In the genomic region with DNA sequence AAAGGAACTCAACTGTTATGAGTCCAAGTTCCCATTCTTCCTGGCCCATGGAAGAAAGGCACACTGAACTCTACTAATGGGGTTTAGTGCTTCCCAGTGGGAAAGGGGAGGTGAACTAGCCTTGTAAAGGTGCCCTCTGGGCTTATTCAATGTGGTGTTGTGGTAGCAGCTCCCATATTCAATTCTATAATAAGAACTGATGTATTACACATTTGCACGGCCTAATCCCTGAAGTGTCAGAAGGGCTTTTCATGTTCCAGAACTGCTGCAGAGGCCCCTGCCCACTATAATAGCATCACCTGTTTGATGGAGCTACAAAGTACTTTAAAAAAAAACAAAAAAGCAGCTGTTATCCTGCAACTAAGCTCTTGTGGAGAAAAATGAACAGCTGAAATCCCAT, we compare ENCODE assay signal across 38 cellular contexts. TPM values are rescaled to one million over a fixed set of nuclear protein-coding genes. Genes with fewer than 3 reads are reported as not detected.
"Had no signal": no experiment of that assay in that cellular context is flagged by ENCODE, and none has a peak within 500 bp of the region (broad histone marks: within the 10 kb centered on the region; RNA-seq: fewer than 3 reads in every experiment).

No MANE protein-coding gene starts in this region.

- H3K4me3 ChIP-seq: adrenal gland, cardiac muscle cell had no signal

- H3K4me3 Mint-ChIP-seq: activated B cell treated with CpG ODN at 0.5 μM for 24 hours; activated CD4-positive, alpha-beta memory T cell treated with anti-CD3 and anti-CD28 coated beads for 36 hours; activated CD8-positive, alpha-beta T cell treated with anti-CD3 and anti-CD28 coated beads for 36 hours; activated naive CD4-positive, alpha-beta T cell treated with anti-CD3 and anti-CD28 coated beads for 36 hours; activated naive CD8-positive, alpha-beta T cell treated with anti-CD3 and anti-CD28 coated beads for 36 hours; activated T-cell treated with anti-CD3 and anti-CD28 coated beads, Interleukin-2, amount 50 U/mL, for 4 hours; activated T-cell treated with anti-CD3 and anti-CD28 coated beads, Interleukin-2, amount 50 U/mL, for 72 hours; activated T-helper 1 cell treated with anti-CD3 and anti-CD28 coated beads, Interleukin-12 subunit alpha, Interleukin-12 subunit beta, Interleukin-2, Interleukin-4 antibody, amounts not matched to agents 30 ng/mL and 10 ng/mL and 1 ng/mL, durations not matched to agents 14 hours and 24 hours and 36 hours; activated T-helper 17 cell treated with anti-CD3 and anti-CD28 coated beads, Interleukin-2, amount 50 U/mL, for 72 hours; brain; central memory CD8-positive, alpha-beta T cell; T-helper 1 cell treated with Interleukin-12 subunit alpha and Interleukin-12 subunit beta and Interleukin-4 antibody, amounts not matched to agents 30 μg/mL and 1 μg/mL, for 36 hours; T-helper 2 cell treated with Interferon-gamma antibody and Interleukin-4, amounts not matched to agents 5 μg/mL and 100 μg/mL, for 36 hours had no signal

- H3K27ac ChIP-seq: adrenal gland, cardiac muscle cell, VCaP had no signal

- H3K27ac Mint-ChIP-seq: activated B cell treated with CpG ODN at 0.5 μM for 24 hours; activated CD4-positive, alpha-beta memory T cell treated with anti-CD3 and anti-CD28 coated beads for 36 hours; activated CD8-positive, alpha-beta T cell treated with anti-CD3 and anti-CD28 coated beads for 36 hours; activated naive CD4-positive, alpha-beta T cell treated with anti-CD3 and anti-CD28 coated beads for 36 hours; activated naive CD4-positive, alpha-beta T cell treated with anti-CD3 and anti-CD28 coated beads, Interleukin-2, amount 50 U/mL, for 72 hours; activated naive CD8-positive, alpha-beta T cell treated with anti-CD3 and anti-CD28 coated beads for 36 hours; activated T-cell treated with anti-CD3 and anti-CD28 coated beads, Interleukin-2, amount 50 U/mL, for 72 hours; activated T-helper 1 cell treated with anti-CD3 and anti-CD28 coated beads, Interleukin-12 subunit alpha, Interleukin-12 subunit beta, Interleukin-2, Interleukin-4 antibody, amounts not matched to agents 30 ng/mL and 10 ng/mL and 1 ng/mL, durations not matched to agents 14 hours and 24 hours and 36 hours; activated T-helper 17 cell treated with anti-CD3 and anti-CD28 coated beads, Interleukin-2, amount 50 U/mL, for 72 hours; brain; T-helper 1 cell treated with Interleukin-12 subunit alpha and Interleukin-12 subunit beta and Interleukin-4 antibody, amounts not matched to agents 30 μg/mL and 1 μg/mL, for 36 hours; T-helper 2 cell treated with Interferon-gamma antibody and Interleukin-4, amounts not matched to agents 5 μg/mL and 100 μg/mL, for 36 hours had no signal

- DNase-seq: activated B cell treated with CpG ODN at 0.5 μM for 24 hours; activated CD4-positive, alpha-beta memory T cell treated with anti-CD3 and anti-CD28 coated beads for 36 hours; activated CD4-positive, alpha-beta T cell treated with anti-CD3 and anti-CD28 coated beads for 48 hours; activated CD4-positive, alpha-beta T cell treated with anti-CD3 and anti-CD28 coated beads, Interleukin-2, amount 50 U/mL, for 1 hour; activated CD4-positive, alpha-beta T cell treated with anti-CD3 and anti-CD28 coated beads, Interleukin-2, amount 50 U/mL, for 4 hours; activated CD4-positive, CD25-positive, alpha-beta regulatory T cell treated with anti-CD3 and anti-CD28 coated beads, Interleukin-2, amount 50 U/mL, for 72 hours; activated CD8-positive, alpha-beta memory T cell treated with anti-CD3 and anti-CD28 coated beads, Interleukin-2, amount 50 U/mL, for 4 hours; activated CD8-positive, alpha-beta T cell treated with anti-CD3 and anti-CD28 coated beads for 36 hours; activated effector memory CD4-positive, alpha-beta T cell treated with anti-CD3 and anti-CD28 coated beads, Interleukin-2, amount 50 U/mL, for 16 hours; activated gamma-delta T cell treated with Interleukin-2 at 50 U/mL for 16 hours; activated naive CD4-positive, alpha-beta T cell; activated naive CD4-positive, alpha-beta T cell treated with anti-CD3 and anti-CD28 coated beads for 36 hours; activated naive CD4-positive, alpha-beta T cell treated with anti-CD3 and anti-CD28 coated beads, Interleukin-2, amount 50 U/mL, for 16 hours; activated naive CD8-positive, alpha-beta T cell treated with anti-CD3 and anti-CD28 coated beads for 36 hours; activated T-cell treated with anti-CD3 and anti-CD28 coated beads for 4 hours; activated T-cell treated with anti-CD3 and anti-CD28 coated beads, Interleukin-2, amount 50 U/mL, for 1 hour; activated T-cell treated with anti-CD3 and anti-CD28 coated beads, Interleukin-2, amount 50 U/mL, for 4 hours; activated T-cell treated with anti-CD3 and anti-CD28 coated beads, Interleukin-2, amount 50 U/mL, for 72 hours; adrenal gland; amniotic stem cell; aorta; caudate nucleus; cerebellar nuclear complex; SW 1271; T-helper 1 cell; T-helper 2 cell; T-helper 9 cell had no signal

- H3K36me3 Mint-ChIP-seq: activated naive CD4-positive, alpha-beta T cell treated with anti-CD3 and anti-CD28 coated beads, Interleukin-2, amount 50 U/mL, for 72 hours; brain had no signal

- H3K9me3 Mint-ChIP-seq: activated B cell treated with CpG ODN at 0.5 μM for 24 hours; activated CD4-positive, alpha-beta memory T cell treated with anti-CD3 and anti-CD28 coated beads for 36 hours; activated CD8-positive, alpha-beta T cell treated with anti-CD3 and anti-CD28 coated beads for 36 hours; activated naive CD4-positive, alpha-beta T cell treated with anti-CD3 and anti-CD28 coated beads for 36 hours; activated naive CD4-positive, alpha-beta T cell treated with anti-CD3 and anti-CD28 coated beads, Interleukin-2, amount 50 U/mL, for 72 hours; activated naive CD8-positive, alpha-beta T cell treated with anti-CD3 and anti-CD28 coated beads for 36 hours; activated T-cell treated with anti-CD3 and anti-CD28 coated beads, Interleukin-2, amount 50 U/mL, for 4 hours; activated T-cell treated with anti-CD3 and anti-CD28 coated beads, Interleukin-2, amount 50 U/mL, for 72 hours; activated T-helper 1 cell treated with anti-CD3 and anti-CD28 coated beads, Interleukin-12 subunit alpha, Interleukin-12 subunit beta, Interleukin-2, Interleukin-4 antibody, amounts not matched to agents 30 ng/mL and 10 ng/mL and 1 ng/mL, durations not matched to agents 14 hours and 24 hours and 36 hours; central memory CD8-positive, alpha-beta T cell; T-helper 1 cell treated with Interleukin-12 subunit alpha and Interleukin-12 subunit beta and Interleukin-4 antibody, amounts not matched to agents 30 μg/mL and 1 μg/mL, for 36 hours; T-helper 2 cell treated with Interferon-gamma antibody and Interleukin-4, amounts not matched to agents 5 μg/mL and 100 μg/mL, for 36 hours had no signal

- H3K27me3 Mint-ChIP-seq: activated B cell treated with CpG ODN at 0.5 μM for 24 hours; activated CD4-positive, alpha-beta memory T cell treated with anti-CD3 and anti-CD28 coated beads for 36 hours; activated CD8-positive, alpha-beta T cell treated with anti-CD3 and anti-CD28 coated beads for 36 hours; activated naive CD8-positive, alpha-beta T cell treated with anti-CD3 and anti-CD28 coated beads for 36 hours; activated T-helper 17 cell treated with anti-CD3 and anti-CD28 coated beads, Interleukin-2, amount 50 U/mL, for 72 hours; brain; central memory CD8-positive, alpha-beta T cell had no signal

- H3K4me1 Mint-ChIP-seq: activated T-helper 17 cell treated with anti-CD3 and anti-CD28 coated beads, Interleukin-2, amount 50 U/mL, for 72 hours had no signal

- H3K9me3 ChIP-seq: adrenal gland had no signal

- ATAC-seq: activated CD8-positive, alpha-beta T cell treated with anti-CD3 and anti-CD28 coated beads for 36 hours; activated naive CD4-positive, alpha-beta T cell treated with anti-CD3 and anti-CD28 coated beads, Interleukin-2, amount 50 U/mL, for 72 hours; activated T-cell treated with anti-CD3 and anti-CD28 coated beads, Interleukin-2, amount 50 U/mL, for 4 hours; activated T-cell treated with anti-CD3 and anti-CD28 coated beads, Interleukin-2, amount 50 U/mL, for 72 hours; activated T-helper 17 cell treated with anti-CD3 and anti-CD28 coated beads, Interleukin-2, amount 50 U/mL, for 72 hours had no signal

- H3K27me3 ChIP-seq: adrenal gland, cardiac muscle cell had no signal

- H3K36me3 ChIP-seq: adrenal gland, cardiac muscle cell had no signal

RNA-seq across cellular contexts. Expression of gene PRKN, which starts 17.1 kb away (rescaled TPM):
- total RNA-seq: activated CD8-positive, alpha-beta memory T cell treated with anti-CD3 and anti-CD28 coated beads for 36 hours; activated T-helper 1 cell treated with anti-CD3 and anti-CD28 coated beads, Interleukin-12 subunit alpha, Interleukin-12 subunit beta, Interleukin-2, Interleukin-4 antibody, amounts not matched to agents 30 ng/mL and 10 ng/mL and 1 ng/mL, durations not matched to agents 14 hours and 24 hours and 36 hours had no signal

RNA-seq across cellular contexts. Expression of gene PACRG, which starts 17.3 kb away (rescaled TPM):
- total RNA-seq: activated B cell treated with CpG ODN at 0.5 μM for 24 hours; activated CD4-positive, alpha-beta memory T cell treated with anti-CD3 and anti-CD28 coated beads for 36 hours; activated CD8-positive, alpha-beta memory T cell treated with anti-CD3 and anti-CD28 coated beads for 36 hours; activated CD8-positive, alpha-beta T cell treated with anti-CD3 and anti-CD28 coated beads for 36 hours; activated naive CD4-positive, alpha-beta T cell treated with anti-CD3 and anti-CD28 coated beads for 36 hours; activated T-cell treated with anti-CD3 and anti-CD28 coated beads, Interleukin-2, amount 50 U/mL, for 4 hours; activated T-cell treated with anti-CD3 and anti-CD28 coated beads, Interleukin-2, amount 50 U/mL, for 72 hours; activated T-helper 17 cell treated with anti-CD3 and anti-CD28 coated beads, Interleukin-2, amount 50 U/mL, for 72 hours; astrocyte had no signal
